ENCODE assay signal across 1 cellular context in the genomic region with DNA sequence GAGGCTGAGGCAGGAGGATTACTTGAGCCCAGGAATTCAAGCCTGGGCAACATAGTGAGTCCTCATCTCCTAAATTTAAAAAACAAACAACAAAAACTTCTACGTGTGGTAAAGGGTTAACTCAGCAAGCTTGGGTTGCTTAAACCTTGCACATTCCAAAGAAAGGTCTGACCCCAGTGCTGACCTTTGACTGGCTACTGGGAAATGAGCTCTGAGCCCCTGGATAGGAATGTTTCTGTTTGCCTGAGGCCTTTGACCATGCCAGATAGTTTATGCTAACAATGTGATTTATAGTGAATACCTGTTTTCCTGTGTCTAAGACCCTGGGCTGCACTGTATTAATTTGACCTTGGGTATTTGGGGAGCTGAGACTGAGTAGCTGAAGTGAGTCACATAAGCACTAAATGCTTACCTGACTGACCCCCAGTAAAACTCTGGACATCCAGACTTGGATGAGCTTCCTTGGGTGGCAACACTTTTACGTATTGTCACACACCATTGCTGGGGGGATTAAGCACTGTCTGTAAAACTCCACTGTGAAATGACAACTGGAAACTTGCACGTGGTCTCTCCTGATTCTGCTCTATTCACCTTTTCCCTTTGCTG.
TF ChIP-seq lines count a peak whose summit lies in the region.

No MANE protein-coding gene starts in this region.

TF ChIP-seq in GM23338, 12 proteins besides CTCF, POLR2A, EP300 and RAD21 (continued from another document):
- TF ChIP-seq, protein P1, sequence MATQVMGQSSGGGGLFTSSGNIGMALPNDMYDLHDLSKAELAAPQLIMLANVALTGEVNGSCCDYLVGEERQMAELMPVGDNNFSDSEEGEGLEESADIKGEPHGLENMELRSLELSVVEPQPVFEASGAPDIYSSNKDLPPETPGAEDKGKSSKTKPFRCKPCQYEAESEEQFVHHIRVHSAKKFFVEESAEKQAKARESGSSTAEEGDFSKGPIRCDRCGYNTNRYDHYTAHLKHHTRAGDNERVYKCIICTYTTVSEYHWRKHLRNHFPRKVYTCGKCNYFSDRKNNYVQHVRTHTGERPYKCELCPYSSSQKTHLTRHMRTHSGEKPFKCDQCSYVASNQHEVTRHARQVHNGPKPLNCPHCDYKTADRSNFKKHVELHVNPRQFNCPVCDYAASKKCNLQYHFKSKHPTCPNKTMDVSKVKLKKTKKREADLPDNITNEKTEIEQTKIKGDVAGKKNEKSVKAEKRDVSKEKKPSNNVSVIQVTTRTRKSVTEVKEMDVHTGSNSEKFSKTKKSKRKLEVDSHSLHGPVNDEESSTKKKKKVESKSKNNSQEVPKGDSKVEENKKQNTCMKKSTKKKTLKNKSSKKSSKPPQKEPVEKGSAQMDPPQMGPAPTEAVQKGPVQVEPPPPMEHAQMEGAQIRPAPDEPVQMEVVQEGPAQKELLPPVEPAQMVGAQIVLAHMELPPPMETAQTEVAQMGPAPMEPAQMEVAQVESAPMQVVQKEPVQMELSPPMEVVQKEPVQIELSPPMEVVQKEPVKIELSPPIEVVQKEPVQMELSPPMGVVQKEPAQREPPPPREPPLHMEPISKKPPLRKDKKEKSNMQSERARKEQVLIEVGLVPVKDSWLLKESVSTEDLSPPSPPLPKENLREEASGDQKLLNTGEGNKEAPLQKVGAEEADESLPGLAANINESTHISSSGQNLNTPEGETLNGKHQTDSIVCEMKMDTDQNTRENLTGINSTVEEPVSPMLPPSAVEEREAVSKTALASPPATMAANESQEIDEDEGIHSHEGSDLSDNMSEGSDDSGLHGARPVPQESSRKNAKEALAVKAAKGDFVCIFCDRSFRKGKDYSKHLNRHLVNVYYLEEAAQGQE (IDR thresholded peaks at IDR 0.05; ENCODE audit: unreplicated experiment): no peak
- no peak for TF ChIP-seq ZNF114 (CRISPR knock-in tag; IDR thresholded peaks at IDR 0.05)
- TF ChIP-seq, protein P2, sequence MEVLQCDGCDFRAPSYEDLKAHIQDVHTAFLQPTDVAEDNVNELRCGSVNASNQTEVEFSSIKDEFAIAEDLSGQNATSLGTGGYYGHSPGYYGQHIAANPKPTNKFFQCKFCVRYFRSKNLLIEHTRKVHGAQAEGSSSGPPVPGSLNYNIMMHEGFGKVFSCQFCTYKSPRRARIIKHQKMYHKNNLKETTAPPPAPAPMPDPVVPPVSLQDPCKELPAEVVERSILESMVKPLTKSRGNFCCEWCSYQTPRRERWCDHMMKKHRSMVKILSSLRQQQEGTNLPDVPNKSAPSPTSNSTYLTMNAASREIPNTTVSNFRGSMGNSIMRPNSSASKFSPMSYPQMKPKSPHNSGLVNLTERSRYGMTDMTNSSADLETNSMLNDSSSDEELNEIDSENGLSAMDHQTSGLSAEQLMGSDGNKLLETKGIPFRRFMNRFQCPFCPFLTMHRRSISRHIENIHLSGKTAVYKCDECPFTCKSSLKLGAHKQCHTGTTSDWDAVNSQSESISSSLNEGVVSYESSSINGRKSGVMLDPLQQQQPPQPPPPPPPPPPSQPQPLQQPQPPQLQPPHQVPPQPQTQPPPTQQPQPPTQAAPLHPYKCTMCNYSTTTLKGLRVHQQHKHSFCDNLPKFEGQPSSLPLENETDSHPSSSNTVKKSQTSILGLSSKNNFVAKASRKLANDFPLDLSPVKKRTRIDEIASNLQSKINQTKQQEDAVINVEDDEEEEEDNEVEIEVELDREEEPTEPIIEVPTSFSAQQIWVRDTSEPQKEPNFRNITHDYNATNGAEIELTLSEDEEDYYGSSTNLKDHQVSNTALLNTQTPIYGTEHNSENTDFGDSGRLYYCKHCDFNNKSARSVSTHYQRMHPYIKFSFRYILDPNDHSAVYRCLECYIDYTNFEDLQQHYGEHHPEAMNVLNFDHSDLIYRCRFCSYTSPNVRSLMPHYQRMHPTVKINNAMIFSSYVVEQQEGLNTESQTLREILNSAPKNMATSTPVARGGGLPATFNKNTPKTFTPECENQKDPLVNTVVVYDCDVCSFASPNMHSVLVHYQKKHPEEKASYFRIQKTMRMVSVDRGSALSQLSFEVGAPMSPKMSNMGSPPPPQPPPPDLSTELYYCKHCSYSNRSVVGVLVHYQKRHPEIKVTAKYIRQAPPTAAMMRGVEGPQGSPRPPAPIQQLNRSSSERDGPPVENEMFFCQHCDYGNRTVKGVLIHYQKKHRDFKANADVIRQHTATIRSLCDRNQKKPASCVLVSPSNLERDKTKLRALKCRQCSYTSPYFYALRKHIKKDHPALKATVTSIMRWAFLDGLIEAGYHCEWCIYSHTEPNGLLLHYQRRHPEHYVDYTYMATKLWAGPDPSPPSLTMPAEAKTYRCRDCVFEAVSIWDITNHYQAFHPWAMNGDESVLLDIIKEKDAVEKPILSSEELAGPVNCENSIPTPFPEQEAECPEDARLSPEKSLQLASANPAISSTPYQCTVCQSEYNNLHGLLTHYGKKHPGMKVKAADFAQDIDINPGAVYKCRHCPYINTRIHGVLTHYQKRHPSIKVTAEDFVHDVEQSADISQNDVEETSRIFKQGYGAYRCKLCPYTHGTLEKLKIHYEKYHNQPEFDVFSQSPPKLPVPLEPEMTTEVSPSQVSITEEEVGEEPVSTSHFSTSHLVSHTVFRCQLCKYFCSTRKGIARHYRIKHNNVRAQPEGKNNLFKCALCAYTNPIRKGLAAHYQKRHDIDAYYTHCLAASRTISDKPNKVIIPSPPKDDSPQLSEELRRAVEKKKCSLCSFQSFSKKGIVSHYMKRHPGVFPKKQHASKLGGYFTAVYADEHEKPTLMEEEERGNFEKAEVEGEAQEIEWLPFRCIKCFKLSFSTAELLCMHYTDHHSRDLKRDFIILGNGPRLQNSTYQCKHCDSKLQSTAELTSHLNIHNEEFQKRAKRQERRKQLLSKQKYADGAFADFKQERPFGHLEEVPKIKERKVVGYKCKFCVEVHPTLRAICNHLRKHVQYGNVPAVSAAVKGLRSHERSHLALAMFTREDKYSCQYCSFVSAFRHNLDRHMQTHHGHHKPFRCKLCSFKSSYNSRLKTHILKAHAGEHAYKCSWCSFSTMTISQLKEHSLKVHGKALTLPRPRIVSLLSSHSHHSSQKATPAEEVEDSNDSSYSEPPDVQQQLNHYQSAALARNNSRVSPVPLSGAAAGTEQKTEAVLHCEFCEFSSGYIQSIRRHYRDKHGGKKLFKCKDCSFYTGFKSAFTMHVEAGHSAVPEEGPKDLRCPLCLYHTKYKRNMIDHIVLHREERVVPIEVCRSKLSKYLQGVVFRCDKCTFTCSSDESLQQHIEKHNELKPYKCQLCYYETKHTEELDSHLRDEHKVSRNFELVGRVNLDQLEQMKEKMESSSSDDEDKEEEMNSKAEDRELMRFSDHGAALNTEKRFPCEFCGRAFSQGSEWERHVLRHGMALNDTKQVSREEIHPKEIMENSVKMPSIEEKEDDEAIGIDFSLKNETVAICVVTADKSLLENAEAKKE (CRISPR knock-in tag; IDR thresholded peaks at IDR 0.05): no peak
- no peak for TF ChIP-seq EZH2 (IDR thresholded peaks at IDR 0.05; ENCODE audit: low read depth, unreplicated experiment)
- no peak for TF ChIP-seq ZNF331 (CRISPR knock-in tag; IDR thresholded peaks at IDR 0.05; ENCODE audit: low read depth)
- TF ChIP-seq NANOG (IDR thresholded peaks at IDR 0.05; ENCODE audit: borderline replicate concordance): no peak
- TF ChIP-seq POLR2AphosphoS5 (IDR thresholded peaks at IDR 0.05; ENCODE audit: low read depth): no peak
- TF ChIP-seq, protein P3, sequence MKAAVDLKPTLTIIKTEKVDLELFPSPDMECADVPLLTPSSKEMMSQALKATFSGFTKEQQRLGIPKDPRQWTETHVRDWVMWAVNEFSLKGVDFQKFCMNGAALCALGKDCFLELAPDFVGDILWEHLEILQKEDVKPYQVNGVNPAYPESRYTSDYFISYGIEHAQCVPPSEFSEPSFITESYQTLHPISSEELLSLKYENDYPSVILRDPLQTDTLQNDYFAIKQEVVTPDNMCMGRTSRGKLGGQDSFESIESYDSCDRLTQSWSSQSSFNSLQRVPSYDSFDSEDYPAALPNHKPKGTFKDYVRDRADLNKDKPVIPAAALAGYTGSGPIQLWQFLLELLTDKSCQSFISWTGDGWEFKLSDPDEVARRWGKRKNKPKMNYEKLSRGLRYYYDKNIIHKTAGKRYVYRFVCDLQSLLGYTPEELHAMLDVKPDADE (IDR thresholded peaks at IDR 0.05): no peak
